Comparison of ENCODE assay signal across 26 cellular contexts in genomic region chr18:9188359-9189231, GRCh38. TPM values are rescaled to one million over a fixed set of nuclear protein-coding genes. Genes with fewer than 3 reads are reported as not detected.
DNase-seq lines count a peak whose midpoint lies in the region; ATAC-seq and TF ChIP-seq lines count a peak whose summit lies in the region.
"Had no signal": no experiment of that assay in that cellular context is flagged by ENCODE, and none has a peak within 500 bp of the region (broad histone marks: within the 10 kb centered on the region; RNA-seq: fewer than 3 reads in every experiment).

No MANE protein-coding gene starts in this region.

- peaks cover 10% of the 10 kb centered on the region for H3K79me2 ChIP-seq in smooth muscle cell (ENCODE audit: low read depth)

- H3K9ac ChIP-seq in smooth muscle cell (ENCODE audit: low read depth) = no peak overlapping the region

- no peak overlapping the region for H3K27ac ChIP-seq in lower lobe of right lung
- H3K27ac ChIP-seq in smooth muscle cell (ENCODE audit: low read depth) = no peak overlapping the region
- H3K27ac ChIP-seq: A549, body of pancreas, ovary, skin epidermis had no signal

- DNase-seq in left cardiac atrium = peak; percentile 25
- no peak for DNase-seq in cardiac septum (ENCODE audit: low spot score)
- peak; percentile 16 for DNase-seq in astrocyte of the hippocampus (ENCODE audit: low read depth, low spot score)
- no peak for DNase-seq in lower lobe of right lung
- no peak for DNase-seq in smooth muscle cell (lab: John Stamatoyannopoulos, UW; ENCODE audit: unreplicated experiment)
- no peak for DNase-seq in effector CD8-positive, alpha-beta T cell (lab: John Stamatoyannopoulos, UW)
- DNase-seq: activated CD4-positive, alpha-beta memory T cell treated with anti-CD3 and anti-CD28 coated beads, Interleukin-2, amount 10 ng/mL, durations not matched to agents 7 days and 5 days; activated CD4-positive, CD25-positive, alpha-beta regulatory T cell treated with anti-CD3 and anti-CD28 coated beads, Interleukin-2, amount 50 U/mL, for 72 hours; activated gamma-delta T cell; activated naive CD8-positive, alpha-beta T cell treated with anti-CD3 and anti-CD28 coated beads, Interleukin-2, amount 10 ng/mL, durations not matched to agents 7 days and 5 days; activated T-cell treated with anti-CD3 and anti-CD28 coated beads for 4 hours; body of pancreas; CD4-positive, alpha-beta memory T cell; DND-41; dorsolateral prefrontal cortex; NCI-H2107; ovary; retina; SHP77 treated with DMSO at 0.1 percent for 48 hours; stimulated activated naive B cell treated with anti-CD40 and anti-IgM and Interleukin-4, amounts not matched to agents 10 μg/mL and 1 μg/mL and 100 μg/mL, for 72 hours had no signal

- TF ChIP-seq CTCF in lower lobe of right lung (IDR thresholded peaks at IDR 0.05) = no peak
- no peak for TF ChIP-seq CTCF in smooth muscle cell (IDR thresholded peaks at IDR 0.05; ENCODE audit: borderline replicate concordance, insufficient read depth, poor library complexity, severe bottlenecking)

- H3K4me2 ChIP-seq in smooth muscle cell = no peak overlapping the region
- H3K4me2 ChIP-seq: A549 had no signal

- H3K27me3 ChIP-seq in lower lobe of right lung (ENCODE audit: low read depth) (no peaks in the 10 kb centered on the region), smooth muscle cell (ENCODE audit: low read depth) (no peaks in the 10 kb centered on the region)
- H3K27me3 ChIP-seq: body of pancreas, dorsolateral prefrontal cortex, gastroesophageal sphincter, ovary had no signal

- H3K4me3 ChIP-seq in lower lobe of right lung (no peak overlapping the region), smooth muscle cell (no peak overlapping the region)
- H3K4me3 ChIP-seq: A549, body of pancreas, dorsolateral prefrontal cortex, gastroesophageal sphincter, HAP-1, ovary, skin epidermis had no signal

- no peak overlapping the region for H2AFZ ChIP-seq in smooth muscle cell (ENCODE audit: low read depth)

- H3K4me1 ChIP-seq in lower lobe of right lung (peaks cover 7% of the 10 kb centered on the region), smooth muscle cell (ENCODE audit: low read depth) (no peaks in the 10 kb centered on the region)
- H3K4me1 ChIP-seq: A549, HAP-1 had no signal

- peaks cover 41% of the 10 kb centered on the region for H4K20me1 ChIP-seq in smooth muscle cell (ENCODE audit: low read depth)

- no peak for ATAC-seq in left cardiac atrium
- ATAC-seq in lower lobe of right lung = peak; percentile 30 to 34
- ATAC-seq in GM18907 (IDR thresholded peaks at IDR 0.05; ENCODE audit: unreplicated experiment) = no peak
- ATAC-seq in HG03342 (IDR thresholded peaks at IDR 0.05; ENCODE audit: unreplicated experiment) = no peak
- ATAC-seq: A549; body of pancreas; gastroesophageal sphincter; stimulated activated naive B cell treated with anti-CD40 and anti-IgM and Interleukin-4, amounts not matched to agents 10 μg/mL and 1 μg/mL and 100 μg/mL, for 72 hours had no signal

- intact Hi-C loops in left cardiac atrium (cut with DNase I) = no loop called here
- intact Hi-C loops in cardiac septum (cut with DNase I) = no loop called here
- intact Hi-C loops in lower lobe of right lung (cut with DNase I) = no loop called here

- H3K9me3 ChIP-seq in lower lobe of right lung (no peaks in the 10 kb centered on the region), smooth muscle cell (replicated peaks; ENCODE audit: low read depth) (no peaks in the 10 kb centered on the region)
- H3K9me3 ChIP-seq: A549, body of pancreas, gastroesophageal sphincter, HAP-1, ovary had no signal

- H3F3A ChIP-seq in smooth muscle cell (ENCODE audit: low read depth) = no peaks in the 10 kb centered on the region

- WGBS in smooth muscle cell (ENCODE audit: low lambda C conversion rate) = 91% methylated on average over 3 of the region's 3 CpGs

- H3K36me3 ChIP-seq in lower lobe of right lung (peaks cover 10% of the 10 kb centered on the region), smooth muscle cell (ENCODE audit: low read depth) (no peaks in the 10 kb centered on the region)
- H3K36me3 ChIP-seq: HAP-1, ovary had no signal

RNA-seq across cellular contexts. Expression of gene ANKRD12, which starts 52.0 kb away (rescaled TPM):
- 10 to 100 TPM; 45.6 to 51.5 TPM for total RNA-seq in left cardiac atrium
- 66.6 TPM for total RNA-seq in cardiac septum
- total RNA-seq in lower lobe of right lung = 77.7 TPM
- total RNA-seq in smooth muscle cell = 28.8 and 36.3 TPM in 2 replicates
- 40.3 and 43.7 TPM in 2 replicates for polyA plus RNA-seq in smooth muscle cell

Comparison
In these comparisons a context has a peak if more than half of its experiments do, and no peak if none do; other contexts are left out.
1. DNase-seq: peak in left cardiac atrium (single experiment) and astrocyte of the hippocampus (single experiment); none in cardiac septum (single experiment), lower lobe of right lung (single experiment), smooth muscle cell (single experiment) and effector CD8-positive, alpha-beta T cell (single experiment).
2. ATAC-seq: peak in lower lobe of right lung (2 of 2); none in left cardiac atrium (0 of 2), GM18907 (single experiment) and HG03342 (single experiment).